28 cellular contexts compared by ENCODE assay signal in the genomic region with DNA sequence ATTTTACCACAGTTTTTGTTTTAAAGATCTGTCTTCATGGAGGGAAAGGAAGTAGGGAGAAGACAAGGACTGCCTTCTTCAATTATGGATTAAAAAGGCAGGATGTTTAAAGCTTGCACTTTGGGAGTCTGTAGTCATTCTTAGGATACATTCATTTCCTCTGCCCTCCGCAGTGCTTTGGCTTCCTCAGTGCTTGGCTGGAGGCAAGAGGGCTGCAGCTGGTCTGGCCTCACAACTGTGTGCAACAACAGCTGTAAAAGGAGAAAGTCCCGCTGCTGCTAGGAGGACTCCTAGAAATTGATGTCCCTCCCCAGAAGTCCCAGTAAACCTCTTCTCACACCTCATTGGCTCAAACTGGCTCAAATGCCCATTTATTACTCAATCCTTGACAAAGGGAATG. TPM values are rescaled to one million over a fixed set of nuclear protein-coding genes. Genes with fewer than 3 reads are reported as not detected.
"Had no signal": no experiment of that assay in that cellular context is flagged by ENCODE, and none has a peak within 500 bp of the region (broad histone marks: within the 10 kb centered on the region; RNA-seq: fewer than 3 reads in every experiment).

No MANE protein-coding gene starts in this region.

- ATAC-seq: effector memory CD8-positive, alpha-beta T cell; natural killer cell; pancreas; sciatic nerve; stimulated activated memory B cell treated with anti-CD40 and anti-IgM and Interleukin-4, amounts not matched to agents 10 μg/mL and 1 μg/mL and 100 μg/mL, for 72 hours had no signal

- H3K36me3 Mint-ChIP-seq: activated naive CD4-positive, alpha-beta T cell treated with anti-CD3 and anti-CD28 coated beads, Interleukin-2, amount 50 U/mL, for 24 hours; immature natural killer cell; natural killer cell; stimulated activated memory B cell treated with anti-CD40 and anti-IgM and Interleukin-4, amounts not matched to agents 10 μg/mL and 1 μg/mL and 100 μg/mL, for 72 hours had no signal

- H2AFZ ChIP-seq: hepatocyte had no signal

- H3K79me2 ChIP-seq: hepatocyte had no signal

- H3K27me3 ChIP-seq: ascending aorta, brain microvascular endothelial cell, esophagus squamous epithelium, hepatocyte, pancreas, stomach, suprapubic skin, tibial nerve had no signal

- H3K4me1 ChIP-seq: ascending aorta, left ventricle myocardium inferior, pancreas, tibial nerve had no signal

- H3K27me3 Mint-ChIP-seq: activated naive CD4-positive, alpha-beta T cell treated with anti-CD3 and anti-CD28 coated beads, Interleukin-2, amount 50 U/mL, for 24 hours; stimulated activated memory B cell treated with anti-CD40 and anti-IgM and Interleukin-4, amounts not matched to agents 10 μg/mL and 1 μg/mL and 100 μg/mL, for 72 hours had no signal

- H3K27ac ChIP-seq: ascending aorta, brain microvascular endothelial cell, esophagus squamous epithelium, hepatocyte, left ventricle myocardium inferior, pancreas, stomach, suprapubic skin, tibial nerve, WERI-Rb-1 had no signal

- FAIRE-seq: endothelial cell of umbilical vein, pancreas, urothelium cell line had no signal

- H3K27ac Mint-ChIP-seq: activated naive CD4-positive, alpha-beta T cell treated with anti-CD3 and anti-CD28 coated beads, Interleukin-2, amount 50 U/mL, for 24 hours; effector memory CD8-positive, alpha-beta T cell; immature natural killer cell; natural killer cell; stimulated activated memory B cell treated with anti-CD40 and anti-IgM and Interleukin-4, amounts not matched to agents 10 μg/mL and 1 μg/mL and 100 μg/mL, for 72 hours had no signal

- DNase-seq: activated CD4-positive, alpha-beta T cell treated with anti-CD3 and anti-CD28 coated beads for 1 hour; activated CD4-positive, alpha-beta T cell treated with anti-CD3 and anti-CD28 coated beads, Interleukin-2, amount 50 U/mL, for 1 hour; activated gamma-delta T cell treated with Interleukin-2 at 50 U/mL for 16 hours; activated T-cell treated with anti-CD3 and anti-CD28 coated beads, Interleukin-2, amount 50 U/mL, for 1 hour; brain microvascular endothelial cell; central memory CD4-positive, alpha-beta T cell; effector memory CD8-positive, alpha-beta T cell; esophagus squamous epithelium; immature natural killer cell; left ventricle myocardium inferior; mammary epithelial cell; midbrain; natural killer cell; pancreas; stimulated activated CD4-positive, alpha-beta T cell treated with anti-CD3 and anti-CD28 coated beads, Interleukin-15, amount 100 ng/mL, for 24 hours; stomach; WERI-Rb-1 had no signal

- H3K4me3 ChIP-seq: ascending aorta, esophagus squamous epithelium, hepatocyte, left ventricle myocardium inferior, pancreas, smooth muscle cell, stomach, suprapubic skin, tibial nerve had no signal

- H3K4me2 ChIP-seq: hepatocyte, smooth muscle cell had no signal

- H3K36me3 ChIP-seq: ascending aorta, brain microvascular endothelial cell, esophagus squamous epithelium, left ventricle myocardium inferior, pancreas, stomach, suprapubic skin, tibial nerve, WERI-Rb-1 had no signal

- H3K4me3 Mint-ChIP-seq: activated naive CD4-positive, alpha-beta T cell treated with anti-CD3 and anti-CD28 coated beads, Interleukin-2, amount 50 U/mL, for 24 hours; effector memory CD8-positive, alpha-beta T cell; immature natural killer cell; natural killer cell; stimulated activated memory B cell treated with anti-CD40 and anti-IgM and Interleukin-4, amounts not matched to agents 10 μg/mL and 1 μg/mL and 100 μg/mL, for 72 hours had no signal

- H3K9me3 Mint-ChIP-seq: activated naive CD4-positive, alpha-beta T cell treated with anti-CD3 and anti-CD28 coated beads, Interleukin-2, amount 50 U/mL, for 24 hours; effector memory CD8-positive, alpha-beta T cell; natural killer cell; stimulated activated memory B cell treated with anti-CD40 and anti-IgM and Interleukin-4, amounts not matched to agents 10 μg/mL and 1 μg/mL and 100 μg/mL, for 72 hours had no signal

- H3K4me1 Mint-ChIP-seq: activated naive CD4-positive, alpha-beta T cell treated with anti-CD3 and anti-CD28 coated beads, Interleukin-2, amount 50 U/mL, for 24 hours; immature natural killer cell; natural killer cell; stimulated activated memory B cell treated with anti-CD40 and anti-IgM and Interleukin-4, amounts not matched to agents 10 μg/mL and 1 μg/mL and 100 μg/mL, for 72 hours had no signal

- H3K9me3 ChIP-seq: ascending aorta, esophagus squamous epithelium, left ventricle myocardium inferior, pancreas, stomach, suprapubic skin, tibial nerve had no signal

RNA-seq across cellular contexts. Expression of gene PPP2R3A, which starts 54.4 kb away (rescaled TPM):
- total RNA-seq: T-helper 2 cell treated with Interferon-gamma antibody and Interleukin-4, amounts not matched to agents 100 ng/mL and 5 ng/mL, for 36 hours had no signal
